Comparison of ENCODE assay signal across 20 cellular contexts in the genomic region with DNA sequence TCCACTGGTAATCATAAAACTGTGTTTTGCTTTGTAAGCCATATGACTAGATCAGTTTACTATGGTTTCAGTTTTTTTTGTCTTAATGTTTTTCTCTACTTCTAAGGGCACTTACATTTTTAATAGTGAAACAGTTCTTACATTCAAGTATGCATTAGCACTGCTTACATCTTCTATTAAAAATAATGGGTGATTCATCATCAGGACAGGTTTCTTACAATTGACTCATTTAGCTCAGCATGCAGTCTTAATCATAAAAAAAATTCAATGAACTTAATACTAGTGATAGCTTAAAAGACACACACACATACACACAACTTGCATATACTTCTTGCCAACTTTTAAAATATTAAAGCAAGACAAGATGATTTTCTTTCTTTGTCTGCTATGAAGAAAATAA.
DNase-seq lines count a peak whose midpoint lies in the region; ATAC-seq, FAIRE-seq and TF ChIP-seq lines count a peak whose summit lies in the region.
"Had no signal": no experiment of that assay in that cellular context is flagged by ENCODE, and none has a peak within 500 bp of the region (broad histone marks: within the 10 kb centered on the region; RNA-seq: fewer than 3 reads in every experiment).

No MANE protein-coding gene starts in this region.

- H3K4me1 ChIP-seq in mammary epithelial cell (ENCODE audit: insufficient read depth, low read length) = no peaks in the 10 kb centered on the region
- H3K4me1 ChIP-seq: BLaER1 treated with 17β-estradiol and CSF1 and Interleukin-3, amounts not matched to agents 10 nM and 100 nM; HAP-1 had no signal

- BruUV-seq in mammary epithelial cell (replicated peaks; lab: Mats Ljungman, UMichigan) (no TSS peak), MCF 10A (replicated peaks; lab: Mats Ljungman, UMichigan) (no TSS peak)

- FAIRE-seq in bronchial epithelial cell (lab: Jason Lieb, UNC) = no peak
- FAIRE-seq: GM12878 had no signal

- H3K4me3 ChIP-seq in mammary epithelial cell (replicated peaks in 1 of 3; ENCODE audit: insufficient read depth in 1 of 3, low read depth in 2 of 3, low read length in 3 of 3) = no peak overlapping the region
- no peak overlapping the region for H3K4me3 ChIP-seq in bronchial epithelial cell (ENCODE audit: low read depth, low read length)
- H3K4me3 ChIP-seq: BLaER1 treated with 17β-estradiol and CSF1 and Interleukin-3, amounts not matched to agents 10 nM and 100 nM; GM12878; GM23248; HAP-1 had no signal

- H3K9me3 ChIP-seq in mammary epithelial cell (replicated peaks; ENCODE audit: insufficient read depth, low read length) (no peaks in the 10 kb centered on the region), T-helper 17 cell (ENCODE audit: control insufficient read depth, low read length, poor library complexity, severe bottlenecking) (no peaks in the 10 kb centered on the region)
- H3K9me3 ChIP-seq: BLaER1 treated with 17β-estradiol and CSF1 and Interleukin-3, amounts not matched to agents 10 nM and 100 nM; HAP-1 had no signal

- no peak overlapping the region for H3K27ac ChIP-seq in mammary epithelial cell (ENCODE audit: insufficient read depth, low read depth, low read length)
- H3K27ac ChIP-seq: BLaER1 treated with 17β-estradiol and CSF1 and Interleukin-3, amounts not matched to agents 10 nM and 100 nM; GM23248 had no signal

- H3K36me3 Mint-ChIP-seq in MCF 10A (ENCODE audit: insufficient read depth, unreplicated experiment) (no peaks in the 10 kb centered on the region), T-helper 17 cell (ENCODE audit: low read depth) (no peaks in the 10 kb centered on the region)
- H3K36me3 Mint-ChIP-seq: CD8-positive, alpha-beta T cell had no signal

- no peaks in the 10 kb centered on the region for H3K36me3 ChIP-seq in mammary epithelial cell (ENCODE audit: insufficient read depth, low read length)
- H3K36me3 ChIP-seq in bronchial epithelial cell (ENCODE audit: control insufficient read depth, insufficient read depth, low read length) = no peaks in the 10 kb centered on the region
- H3K36me3 ChIP-seq: BLaER1 treated with 17β-estradiol and CSF1 and Interleukin-3, amounts not matched to agents 10 nM and 100 nM; HAP-1 had no signal

- H3K4me3 Mint-ChIP-seq in MCF 10A (ENCODE audit: unreplicated experiment) = no peak overlapping the region
- H3K4me3 Mint-ChIP-seq in T-helper 17 cell = no peak overlapping the region
- H3K4me3 Mint-ChIP-seq: B cell; CD8-positive, alpha-beta T cell had no signal

- in situ Hi-C loops in mammary epithelial cell (cut with MboI; ENCODE audit: low sequenced_read_pairs in 2 of 2) = no loop called here

- intact Hi-C loops in mammary epithelial cell (cut with micrococcal nuclease) (no loop called here), MCF 10A (cut with micrococcal nuclease) (no loop called here)

- no peaks in the 10 kb centered on the region for H3K79me2 ChIP-seq in mammary epithelial cell (ENCODE audit: insufficient read depth, low read length)

- H3K9ac ChIP-seq in mammary epithelial cell (ENCODE audit: insufficient read depth, low read length) = no peak overlapping the region
- H3K9ac ChIP-seq: BLaER1 treated with 17β-estradiol and CSF1 and Interleukin-3, amounts not matched to agents 10 nM and 100 nM; GM23248 had no signal

- H3K4me1 Mint-ChIP-seq in MCF 10A (ENCODE audit: insufficient read depth, unreplicated experiment) (no peaks in the 10 kb centered on the region), T-helper 17 cell (no peaks in the 10 kb centered on the region)
- H3K4me1 Mint-ChIP-seq: B cell had no signal

- no peak for TF ChIP-seq CTCF in mammary epithelial cell (conservative IDR thresholded peaks at IDR 0.05 in 1 of 2, IDR thresholded peaks at IDR 0.05 in 1 of 2; ENCODE audit: extremely low read depth in 1 of 2, insufficient read depth in 1 of 2, low read depth in 1 of 2, low read length in 2 of 2)
- no peak for TF ChIP-seq CTCF in MCF 10A (IDR thresholded peaks at IDR 0.05; ENCODE audit: unreplicated experiment)
- TF ChIP-seq CTCF in bronchial epithelial cell (IDR thresholded peaks at IDR 0.05; ENCODE audit: insufficient read depth, low read length, severe bottlenecking) = no peak

- POLR2A ChIA-PET in MCF 10A (lab: Yijun Ruan, JAX) = no interaction called here

- no peaks in the 10 kb centered on the region for H4K20me1 ChIP-seq in mammary epithelial cell (ENCODE audit: insufficient read depth, low read length)
- H4K20me1 ChIP-seq: BLaER1 treated with 17β-estradiol and CSF1 and Interleukin-3, amounts not matched to agents 10 nM and 100 nM had no signal

- H2AFZ ChIP-seq in mammary epithelial cell (ENCODE audit: low read depth, low read length) = no peak overlapping the region
- H2AFZ ChIP-seq: GM23248 had no signal

- H3K9me3 Mint-ChIP-seq in MCF 10A (ENCODE audit: unreplicated experiment) = no peaks in the 10 kb centered on the region

- ATAC-seq in HG03175 (IDR thresholded peaks at IDR 0.05; ENCODE audit: unreplicated experiment) = no peak
- ATAC-seq in T-helper 17 cell = no peak
- ATAC-seq: CD8-positive, alpha-beta T cell; GM12878 had no signal

- no peak overlapping the region for H3K4me2 ChIP-seq in mammary epithelial cell (ENCODE audit: insufficient read depth, low read depth, low read length)
- H3K4me2 ChIP-seq: BLaER1 treated with 17β-estradiol and CSF1 and Interleukin-3, amounts not matched to agents 10 nM and 100 nM had no signal

- H3K27me3 ChIP-seq in mammary epithelial cell (ENCODE audit: insufficient read depth, low read length) = peaks cover 4% of the 10 kb centered on the region
- H3K27me3 ChIP-seq in bronchial epithelial cell (ENCODE audit: control insufficient read depth, insufficient read depth, low read length) = no peaks in the 10 kb centered on the region
- H3K27me3 ChIP-seq: BLaER1 treated with 17β-estradiol and CSF1 and Interleukin-3, amounts not matched to agents 10 nM and 100 nM had no signal

- peak; percentile 39 for DNase-seq in mammary epithelial cell
- DNase-seq in MCF 10A (ENCODE audit: unreplicated experiment) = no peak
- peak; percentile 74 for DNase-seq in NCI-H1417 treated with DMSO at 0.1 percent for 48 hours (lab: John Stamatoyannopoulos, UW)
- peak; percentile 67 for DNase-seq in bronchial epithelial cell (ENCODE audit: low read depth)
- no peak for DNase-seq in stimulated activated CD4-positive, alpha-beta T cell treated with anti-CD3 and anti-CD28 coated beads, Interleukin-4, amount 100 ng/mL, for 24 hours
- no peak for DNase-seq in T-helper 17 cell
- DNase-seq in GM19238 (ENCODE audit: insufficient read length, low spot score) = no peak
- DNase-seq: 8988T; CD8-positive, alpha-beta T cell; COR-L47; DMS 273 treated with DMSO at 0.1 percent for 48 hours; DMS53; DND-41; EL; GM23248 had no signal

- CTCF ChIA-PET in mammary epithelial cell (lab: Charles Lee; ENCODE audit: low non-redundant PET) = no interaction called here
- CTCF ChIA-PET in MCF 10A (lab: Yijun Ruan, JAX) = interaction anchor here (0.7 kb wide), 1 partner anchor 109 kb away, joined by 3 read pairs; no protein-coding TSS in a partner anchor

- dilution Hi-C loops in mammary epithelial cell (cut with HindIII; ENCODE audit: low sequenced_read_pairs) = no loop called here

- no peaks in the 10 kb centered on the region for H3K27me3 Mint-ChIP-seq in MCF 10A (ENCODE audit: insufficient read depth, unreplicated experiment)
- H3K27me3 Mint-ChIP-seq in T-helper 17 cell = no peaks in the 10 kb centered on the region
- H3K27me3 Mint-ChIP-seq: B cell had no signal

- H3K27ac Mint-ChIP-seq in MCF 10A (ENCODE audit: low read depth, unreplicated experiment) (no peak overlapping the region), T-helper 17 cell (no peak overlapping the region)
- H3K27ac Mint-ChIP-seq: B cell; CD8-positive, alpha-beta T cell had no signal

Comparison
In these comparisons a context has a peak if more than half of its experiments do, and no peak if none do; other contexts are left out.
1. DNase-seq: peak in mammary epithelial cell (single experiment), NCI-H1417 treated with DMSO at 0.1 percent for 48 hours (single experiment) and bronchial epithelial cell (single experiment); none in MCF 10A (single experiment), stimulated activated CD4-positive, alpha-beta T cell treated with anti-CD3 and anti-CD28 coated beads, Interleukin-4, amount 100 ng/mL, for 24 hours (single experiment), T-helper 17 cell (0 of 3) and GM19238 (single experiment).